Comparison of ENCODE assay signal across 21 cellular contexts in the genomic region with DNA sequence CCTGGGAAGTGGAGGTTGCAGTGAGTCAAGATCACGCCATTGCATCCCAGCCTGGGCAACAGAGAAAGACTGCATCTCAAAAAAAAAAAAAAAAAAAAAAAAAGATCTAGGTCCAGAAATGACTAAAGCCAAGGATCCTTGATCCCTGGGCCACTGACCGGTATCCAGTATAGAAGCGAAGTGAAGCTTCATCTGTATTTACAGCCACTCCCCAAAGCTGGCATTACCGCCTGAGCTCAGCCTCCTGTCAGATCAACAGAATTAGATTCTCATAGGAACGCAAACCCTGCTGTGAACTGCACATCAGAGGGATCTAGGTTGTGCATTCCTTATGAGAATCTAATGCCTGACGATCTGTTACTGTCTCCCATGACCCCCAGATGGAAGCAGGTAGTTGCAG.
"Had no signal": no experiment of that assay in that cellular context is flagged by ENCODE, and none has a peak within 500 bp of the region (broad histone marks: within the 10 kb centered on the region; RNA-seq: fewer than 3 reads in every experiment).

No MANE protein-coding gene starts in this region.

- H3K27ac ChIP-seq: brain microvascular endothelial cell, dorsolateral prefrontal cortex, neutrophil, spleen, WERI-Rb-1 had no signal

- H3K27me3 ChIP-seq: brain microvascular endothelial cell, dorsolateral prefrontal cortex, neutrophil, spleen, transverse colon had no signal

- ATAC-seq: activated CD8-positive, alpha-beta T cell treated with anti-CD3 and anti-CD28 coated beads, Interleukin-2, amount 10 ng/mL, durations not matched to agents 7 days and 5 days; activated T-helper 17 cell treated with anti-CD3 and anti-CD28 coated beads, Interleukin-2, amount 50 U/mL, for 72 hours; esophagus mucosa; left colon; right cardiac atrium had no signal

- H3K4me3 Mint-ChIP-seq: activated CD8-positive, alpha-beta T cell treated with anti-CD3 and anti-CD28 coated beads, Interleukin-2, amount 10 ng/mL, durations not matched to agents 7 days and 5 days had no signal

- H3K27me3 Mint-ChIP-seq: activated T-helper 17 cell treated with anti-CD3 and anti-CD28 coated beads, Interleukin-2, amount 50 U/mL, for 72 hours; naive B cell had no signal

- DNase-seq: activated CD4-positive, alpha-beta T cell treated with anti-CD3 and anti-CD28 coated beads for 4 hours; activated CD8-positive, alpha-beta memory T cell treated with anti-CD3 and anti-CD28 coated beads, Interleukin-2, amount 50 U/mL, for 48 hours; activated CD8-positive, alpha-beta T cell treated with anti-CD3 and anti-CD28 coated beads, Interleukin-2, amount 10 ng/mL, durations not matched to agents 7 days and 5 days; activated naive CD4-positive, alpha-beta T cell treated with anti-CD3 and anti-CD28 coated beads, Interleukin-2, amount 50 U/mL, for 16 hours; amygdala; brain microvascular endothelial cell; dorsolateral prefrontal cortex; foreskin fibroblast; head of caudate nucleus; left colon; naive B cell; right cardiac atrium; spleen; stimulated activated CD4-positive, alpha-beta T cell treated with anti-CD3 and anti-CD28 coated beads, Interleukin-1b, Interleukin-23, amount 100 ng/mL, for 48 hours; stimulated activated naive CD4-positive, alpha-beta T cell; substantia nigra; transverse colon; WERI-Rb-1 had no signal

- H3K9me3 Mint-ChIP-seq: activated T-helper 17 cell treated with anti-CD3 and anti-CD28 coated beads, Interleukin-2, amount 50 U/mL, for 72 hours; naive B cell had no signal

- H3K9me3 ChIP-seq: neutrophil, spleen, transverse colon had no signal

- H3K4me3 ChIP-seq: dorsolateral prefrontal cortex, spleen, transverse colon had no signal

- H3K27ac Mint-ChIP-seq: activated CD8-positive, alpha-beta T cell treated with anti-CD3 and anti-CD28 coated beads, Interleukin-2, amount 10 ng/mL, durations not matched to agents 7 days and 5 days; activated T-helper 17 cell treated with anti-CD3 and anti-CD28 coated beads, Interleukin-2, amount 50 U/mL, for 72 hours had no signal
